ENCODE assay signal across 8 cellular contexts in genomic region chr22:49918911-49919881, GRCh38. TPM values are rescaled to one million over a fixed set of nuclear protein-coding genes. Genes with fewer than 3 reads are reported as not detected.
DNase-seq lines count a peak whose midpoint lies in the region; ATAC-seq and TF ChIP-seq lines count a peak whose summit lies in the region.

No MANE protein-coding gene starts in this region.

- TF ChIP-seq CTCF in Peyer's patch (IDR thresholded peaks at IDR 0.05) (no peak), fibroblast of pulmonary artery (IDR thresholded peaks at IDR 0.05; ENCODE audit: low read length, missing control alignments) (no peak), omental fat pad (IDR thresholded peaks at IDR 0.05) (no peak)

- TF ChIP-seq POLR2A in Peyer's patch (IDR thresholded peaks at IDR 0.05) = no peak

- ATAC-seq in GM18498 (IDR thresholded peaks at IDR 0.05; ENCODE audit: unreplicated experiment) (peak; percentile 4), sciatic nerve (no peak), omental fat pad (ENCODE audit: low FRiP score) (no peak), HG03571 (IDR thresholded peaks at IDR 0.05; ENCODE audit: unreplicated experiment) (no peak)

- DNase-seq in Peyer's patch (no peak), fibroblast of pulmonary artery (ENCODE audit: low read depth) (no peak), sciatic nerve (ENCODE audit: low spot score) (peak; percentile 74), omental fat pad (ENCODE audit: low spot score) (no peak), cerebellum (ENCODE audit: low spot score) (no peak), NCI-H2029 treated with DMSO at 0.1 percent for 48 hours (lab: John Stamatoyannopoulos, UW) (no peak)

- peaks cover 4 to 18% (median 7%) of the 10 kb centered on the region in 4 donors for H3K4me1 ChIP-seq in Peyer's patch

- peaks cover 0 to 8% (median 0%) of the 10 kb centered on the region in 3 donors for H3K36me3 ChIP-seq in Peyer's patch

- intact Hi-C loops in sciatic nerve (cut with DNase I) = no loop called here

- peak overlapping the region; percentile 90 to 97 (median 94) for H3K27ac ChIP-seq in Peyer's patch

- H3K4me3 ChIP-seq in Peyer's patch = peak overlapping the region; percentile 83 to 98 (median 92)
- H3K4me3 ChIP-seq in fibroblast of pulmonary artery (replicated peaks; ENCODE audit: low read depth, low read length) = peak overlapping the region; percentile 70

- no peaks in the 10 kb centered on the region for H3K27me3 ChIP-seq in Peyer's patch

- no peaks in the 10 kb centered on the region for H3K9me3 ChIP-seq in Peyer's patch

RNA-seq across cellular contexts. Expression of gene CRELD2, which starts 0.8 kb away (rescaled TPM):
- total RNA-seq in Peyer's patch (10 to 100 TPM; 33.3 to 52.0 (median 41.1) TPM), sciatic nerve (35.8 TPM), omental fat pad (10 to 100 TPM; 30.8 to 52.4 (median 39.8) TPM), cerebellum (13.8 TPM)

RNA-seq across cellular contexts. Expression of gene ALG12, which starts 1.0 kb away (rescaled TPM):
- total RNA-seq in Peyer's patch = 10 to 100 TPM; 17.3 to 25.5 (median 22.1) TPM
- total RNA-seq in sciatic nerve = 13.6 TPM
- total RNA-seq in omental fat pad = 10 to 100 TPM; 11.7 to 21.8 (median 13.0) TPM
- total RNA-seq in cerebellum = 13.1 TPM

RNA-seq across cellular contexts. Expression of gene PIM3, which starts 41.4 kb away (rescaled TPM):
- 100 to 1,000 TPM in 2 of 4 donors, 10 to 100 TPM in 2; 66.2 to 142 (median 105) TPM for total RNA-seq in Peyer's patch
- 62.2 TPM for total RNA-seq in sciatic nerve
- 100 to 1,000 TPM in 2 of 4 donors, 10 to 100 TPM in 2; 92.2 to 174 (median 114) TPM for total RNA-seq in omental fat pad
- 9.2 TPM for total RNA-seq in cerebellum
